In the genomic region with DNA sequence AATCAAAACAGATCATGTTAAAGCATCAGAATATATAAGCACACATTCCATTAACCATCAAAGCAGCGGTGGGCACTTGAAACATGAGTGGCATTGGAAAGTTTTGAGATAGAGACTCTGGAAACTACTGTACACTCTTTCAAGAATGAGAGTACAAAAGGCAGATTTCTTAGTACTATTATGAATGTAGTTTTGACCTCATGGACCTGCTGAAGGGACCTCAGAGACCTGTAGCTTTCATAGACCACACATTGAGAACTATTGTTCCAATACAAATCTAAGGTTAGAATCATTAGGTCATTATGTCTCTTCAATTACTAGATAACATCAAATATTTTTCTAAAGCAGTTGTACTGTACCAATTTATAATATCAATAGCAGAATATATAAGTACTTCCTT, we compare ENCODE assay signal across 16 cellular contexts.
DNase-seq lines count a peak whose midpoint lies in the region; ATAC-seq and TF ChIP-seq lines count a peak whose summit lies in the region.
"Had no signal": no experiment of that assay in that cellular context is flagged by ENCODE, and none has a peak within 500 bp of the region (broad histone marks: within the 10 kb centered on the region; RNA-seq: fewer than 3 reads in every experiment).

No MANE protein-coding gene starts in this region.

- H3K79me2 ChIP-seq in OCI-LY7 (ENCODE audit: insufficient read depth, low read depth, low read length), result no peaks in the 10 kb centered on the region

- intact Hi-C loops in OCI-LY7 (cut with micrococcal nuclease; ENCODE audit: unreplicated experiment), result no loop called here
- intact Hi-C loops in breast epithelium (cut with DNase I; ENCODE audit: low total_unique reads), result no loop called here

- H3K27ac Mint-ChIP-seq in stimulated activated naive CD8-positive, alpha-beta T cell treated with anti-CD3 and anti-CD28 coated beads, Interleukin-15, amount 100 ng/mL, for 72 hours, result no peak overlapping the region

- peaks cover 0 to 15% of the 10 kb centered on the region in 2 donors for H3K27me3 ChIP-seq in breast epithelium

- H3K4me1 Mint-ChIP-seq in stimulated activated naive CD8-positive, alpha-beta T cell treated with anti-CD3 and anti-CD28 coated beads, Interleukin-15, amount 100 ng/mL, for 72 hours, result no peaks in the 10 kb centered on the region

- H3K9me2 ChIP-seq in OCI-LY7 (ENCODE audit: insufficient read depth, low read length), result no peaks in the 10 kb centered on the region

- no peak for TF ChIP-seq POLR2A in breast epithelium (IDR thresholded peaks at IDR 0.05)

- BruUV-seq in OCI-LY7 (replicated peaks; lab: Mats Ljungman, UMichigan), result no TSS peak

- peaks cover 32% of the 10 kb centered on the region for H3K4me1 ChIP-seq in OCI-LY7 (ENCODE audit: insufficient read depth, low read length, poor library complexity, severe bottlenecking)
- H3K4me1 ChIP-seq in breast epithelium, result no peaks in the 10 kb centered on the region

- CTCF ChIA-PET in OCI-LY7 (lab: Charles Lee; ENCODE audit: unreplicated experiment), result no interaction called here

- H3K4me3 ChIP-seq in OCI-LY7 (ENCODE audit: low read depth, low read length, poor library complexity, severe bottlenecking) (no peak overlapping the region), breast epithelium (no peak overlapping the region)

- H3K9me3 Mint-ChIP-seq in stimulated activated naive CD8-positive, alpha-beta T cell treated with anti-CD3 and anti-CD28 coated beads, Interleukin-15, amount 100 ng/mL, for 72 hours, result no peaks in the 10 kb centered on the region

- H3K36me3 ChIP-seq in OCI-LY7 (ENCODE audit: insufficient read depth, low read length) (no peaks in the 10 kb centered on the region), breast epithelium (no peaks in the 10 kb centered on the region)

- DNase-seq in OCI-LY7 (ENCODE audit: low spot score) (no peak), NCI-H1694 treated with DMSO at 0.1 percent for 48 hours (lab: John Stamatoyannopoulos, UW) (no peak), breast epithelium (ENCODE audit: low spot score in 2 of 2) (no peak)
- no peak for DNase-seq in stimulated activated naive CD8-positive, alpha-beta T cell treated with anti-CD3 and anti-CD28 coated beads, Interleukin-15, amount 100 ng/mL, for 72 hours
- DNase-seq: DMS53, Karpas-422, MM.1S, NCI-H1105 treated with DMSO at 0.1 percent for 48 hours, NCI-H2029, NCI-H2171 treated with DMSO at 0.1 percent for 48 hours, SHP77, T-helper 2 cell had no signal

- H4K20me1 ChIP-seq in OCI-LY7 (ENCODE audit: insufficient read depth, low read length), result no peaks in the 10 kb centered on the region

- ATAC-seq in GM18519 (IDR thresholded peaks at IDR 0.05; ENCODE audit: low FRiP score, unreplicated experiment) (peak; percentile 37), HG02870 (IDR thresholded peaks at IDR 0.05; ENCODE audit: unreplicated experiment) (peak; percentile 74), HG03354 (IDR thresholded peaks at IDR 0.05; ENCODE audit: poor library complexity, severe bottlenecking, unreplicated experiment) (peak; percentile 55)
- no peak for ATAC-seq in stimulated activated naive CD8-positive, alpha-beta T cell treated with anti-CD3 and anti-CD28 coated beads, Interleukin-15, amount 100 ng/mL, for 72 hours
- ATAC-seq: SK-N-SH treated with all-trans-retinoic acid at 6 μM for 48 hours had no signal

- H3K27ac ChIP-seq in OCI-LY7 (ENCODE audit: low read depth, low read length, poor library complexity, severe bottlenecking) (no peak overlapping the region), breast epithelium (no peak overlapping the region)

- peak overlapping the region; percentile 38 for H3K4me2 ChIP-seq in OCI-LY7 (ENCODE audit: low read length)

- H3K9me3 ChIP-seq in OCI-LY7 (ENCODE audit: low read length), result no peaks in the 10 kb centered on the region
- no peaks in the 10 kb centered on the region for H3K9me3 ChIP-seq in breast epithelium

- no peaks in the 10 kb centered on the region for H3K27me3 Mint-ChIP-seq in stimulated activated naive CD8-positive, alpha-beta T cell treated with anti-CD3 and anti-CD28 coated beads, Interleukin-15, amount 100 ng/mL, for 72 hours

- no peak overlapping the region for H2AFZ ChIP-seq in OCI-LY7 (ENCODE audit: low read length)

- TF ChIP-seq CTCF in OCI-LY7 (conservative IDR thresholded peaks at IDR 0.05; ENCODE audit: low read length), result no peak
- TF ChIP-seq CTCF in breast epithelium (IDR thresholded peaks at IDR 0.05), result no peak

- H3K4me3 Mint-ChIP-seq in stimulated activated naive CD8-positive, alpha-beta T cell treated with anti-CD3 and anti-CD28 coated beads, Interleukin-15, amount 100 ng/mL, for 72 hours, result no peak overlapping the region

- POLR2A ChIA-PET in OCI-LY7 (lab: Charles Lee), result interaction anchor here (0.6 kb wide), 1 partner anchor 756 kb away, joined by 3 read pairs; no protein-coding TSS in a partner anchor
